9 cellular contexts compared by ENCODE assay signal in genomic region chr4:7206856-7207567, GRCh38. TPM values are rescaled to one million over a fixed set of nuclear protein-coding genes. Genes with fewer than 3 reads are reported as not detected.
A peak's percentile ranks its signal among the peaks of the same experiment; 100 is the strongest.
DNase-seq lines count a peak whose midpoint lies in the region; ATAC-seq and TF ChIP-seq lines count a peak whose summit lies in the region.
"Had no signal": no experiment of that assay in that cellular context is flagged by ENCODE, and none has a peak within 500 bp of the region (broad histone marks: within the 10 kb centered on the region; RNA-seq: fewer than 3 reads in every experiment).

No MANE protein-coding gene starts in this region.

- no peaks in the 10 kb centered on the region for H3K36me3 ChIP-seq in BJ (ENCODE audit: control insufficient read depth, insufficient read depth, low read length)
- H3K36me3 ChIP-seq in RWPE2 (ENCODE audit: low read depth) = no peaks in the 10 kb centered on the region
- no peaks in the 10 kb centered on the region for H3K36me3 ChIP-seq in gastroesophageal sphincter

- H3K4me1 ChIP-seq in RWPE2 (ENCODE audit: insufficient read depth, poor library complexity, severe bottlenecking) = peaks cover 51% of the 10 kb centered on the region
- peaks cover 2 to 65% (median 30%) of the 10 kb centered on the region in 3 donors for H3K4me1 ChIP-seq in gastroesophageal sphincter
- H3K4me1 ChIP-seq: parathyroid adenoma had no signal

- H3K27me3 ChIP-seq in BJ (ENCODE audit: control insufficient read depth, insufficient read depth, low read length) = no peaks in the 10 kb centered on the region
- H3K27me3 ChIP-seq in RWPE2 (ENCODE audit: insufficient read depth, poor library complexity, severe bottlenecking) = no peaks in the 10 kb centered on the region
- H3K27me3 ChIP-seq in gastroesophageal sphincter = no peaks in the 10 kb centered on the region

- H3K9me3 ChIP-seq in RWPE2 (ENCODE audit: severe bottlenecking) (no peaks in the 10 kb centered on the region), gastroesophageal sphincter (no peaks in the 10 kb centered on the region)

- no peak for TF ChIP-seq EP300 in gastroesophageal sphincter (IDR thresholded peaks at IDR 0.05)

- peak overlapping the region; percentile 63 for H3K27ac ChIP-seq in RWPE2 (ENCODE audit: poor library complexity, severe bottlenecking)
- H3K27ac ChIP-seq in gastroesophageal sphincter = peak overlapping the region; percentile 21 to 86 (median 84)
- H3K27ac ChIP-seq: parathyroid adenoma had no signal

- WGBS in gastroesophageal sphincter (ENCODE audit: low coverage in 1 of 2), 2 donors = 8 to 19% methylated on average over 4 to 6 of the region's 21 CpGs

- POLR2A ChIA-PET in BJ (lab: Charles Lee) = interaction anchor here (1.1 kb wide), 1 partner anchor 9 kb away, joined by 3 read pairs; no protein-coding TSS in a partner anchor

- TF ChIP-seq CTCF in BJ (IDR thresholded peaks at IDR 0.05; ENCODE audit: insufficient read depth, low read depth, low read length) (no peak), RWPE2 (IDR thresholded peaks at IDR 0.05; ENCODE audit: poor library complexity, severe bottlenecking) (no peak), gastroesophageal sphincter (IDR thresholded peaks at IDR 0.05) (no peak), omental fat pad (IDR thresholded peaks at IDR 0.05) (no peak)

- DNase-seq in BJ (ENCODE audit: low read depth) (peak; percentile 49), RWPE2 (ENCODE audit: low spot score) (no peak), omental fat pad (ENCODE audit: low spot score) (no peak), MV-4-11 (lab: John Stamatoyannopoulos, UW) (no peak)

- peak; percentile 94 for ATAC-seq in RWPE2 (ENCODE audit: low read depth)
- ATAC-seq in gastroesophageal sphincter = peak; percentile 97
- ATAC-seq in omental fat pad (ENCODE audit: low FRiP score) = peak; percentile 92
- no peak for ATAC-seq in HG03571 (IDR thresholded peaks at IDR 0.05; ENCODE audit: unreplicated experiment)
- no peak for ATAC-seq in HG02852 (IDR thresholded peaks at IDR 0.05; ENCODE audit: unreplicated experiment)
- no peak for ATAC-seq in HG02642 (IDR thresholded peaks at IDR 0.05; ENCODE audit: poor library complexity, unreplicated experiment)

- H3K4me3 ChIP-seq in BJ (ENCODE audit: low read depth, low read length) (no peak overlapping the region), RWPE2 (ENCODE audit: severe bottlenecking) (no peak overlapping the region), gastroesophageal sphincter (peak overlapping the region in 1 of 2 donors; percentile 1)

- CTCF ChIA-PET in BJ (lab: Yijun Ruan, JAX) = interaction anchor here (0.6 to 5.1 kb wide), 8 partner anchors 12 to 672 kb away, joined by 3 to 37 read pairs (median 3); no protein-coding TSS in a partner anchor

- TF ChIP-seq POLR2A in gastroesophageal sphincter (IDR thresholded peaks at IDR 0.05) = no peak

RNA-seq across cellular contexts. Expression of gene SORCS2, which starts 14.7 kb away (rescaled TPM):
- 0.59 and 0.63 TPM in 2 replicates for polyA plus RNA-seq in BJ (2011; rRNA removed)
- polyA minus RNA-seq in BJ (2011; rRNA and poly(A)+ RNA removed) = 0.14 and 0.51 TPM in 2 replicates
- 1 to 10 TPM; 2.0 to 7.4 (median 3.6) TPM for total RNA-seq in gastroesophageal sphincter
- total RNA-seq in omental fat pad = 1 to 10 TPM in 2 of 4 donors, under 1 TPM in 2; 0.63 to 4.6 (median 1.2) TPM

Comparison
In these comparisons a context has a peak if more than half of its experiments do, and no peak if none do; other contexts are left out.
1. ATAC-seq: peak in RWPE2 (single experiment), gastroesophageal sphincter (single experiment) and omental fat pad (single experiment); none in HG03571 (single experiment), HG02852 (single experiment) and HG02642 (single experiment).